In genomic region chr7:264541-265191, GRCh38 we compare ENCODE assay signal across 15 cellular contexts. TPM values are rescaled to one million over a fixed set of nuclear protein-coding genes. Genes with fewer than 3 reads are reported as not detected.
DNase-seq lines count a peak whose midpoint lies in the region; ATAC-seq and TF ChIP-seq lines count a peak whose summit lies in the region.
"Had no signal": no experiment of that assay in that cellular context is flagged by ENCODE, and none has a peak within 500 bp of the region (broad histone marks: within the 10 kb centered on the region; RNA-seq: fewer than 3 reads in every experiment).

No MANE protein-coding gene starts in this region.

- H3K4me1 ChIP-seq in HEK293 (ENCODE audit: control insufficient read depth, insufficient read depth, low read length) (no peaks in the 10 kb centered on the region), lower lobe of right lung (peaks cover 6% of the 10 kb centered on the region)

- CTCF ChIA-PET in HEK293 (lab: Yijun Ruan, JAX): interaction anchor here (0.5 to 2.0 kb wide), 6 partner anchors 10 to 574 kb away, joined by 3 to 12 read pairs (median 4); no protein-coding TSS in a partner anchor

- H3K9me3 Mint-ChIP-seq in osteocyte (ENCODE audit: unreplicated experiment): no peaks in the 10 kb centered on the region
- H3K9me3 Mint-ChIP-seq: type B pancreatic cell had no signal

- H3K4me1 Mint-ChIP-seq in osteocyte (ENCODE audit: unreplicated experiment): no peaks in the 10 kb centered on the region

- peaks cover 25% of the 10 kb centered on the region for H3K36me3 Mint-ChIP-seq in osteocyte (ENCODE audit: unreplicated experiment)
- H3K36me3 Mint-ChIP-seq: activated naive CD8-positive, alpha-beta T cell; type B pancreatic cell had no signal

- DNase-seq in COLO668 (lab: John Stamatoyannopoulos, UW; ENCODE audit: unreplicated experiment) (peak; percentile 20), WERI-Rb-1 (peak; percentile 5), lower lobe of right lung (peak; percentile 49), osteocyte (ENCODE audit: extremely low spot score, unreplicated experiment) (no peak), activated gamma-delta T cell (lab: John Stamatoyannopoulos, UW) (no peak), inferior parietal cortex (ENCODE audit: extremely low spot score) (no peak)
- DNase-seq: activated CD4-positive, alpha-beta T cell treated with anti-CD3 and anti-CD28 coated beads, Interleukin-2, amount 50 U/mL, for 4 hours; dermis blood vessel endothelial cell; retina had no signal

- no peak overlapping the region for H3K27ac ChIP-seq in HEK293 (ENCODE audit: extremely low read depth, low read depth, low read length)
- H3K27ac ChIP-seq in WERI-Rb-1: no peak overlapping the region
- peak overlapping the region; percentile 64 for H3K27ac ChIP-seq in lower lobe of right lung

- H3K9me3 ChIP-seq in HEK293 (ENCODE audit: control insufficient read depth, insufficient read depth, low read depth, low read length) (no peaks in the 10 kb centered on the region), WERI-Rb-1 (ENCODE audit: severe bottlenecking) (peaks cover 25% of the 10 kb centered on the region), lower lobe of right lung (no peaks in the 10 kb centered on the region)

- H3K36me3 ChIP-seq in HEK293 (ENCODE audit: control insufficient read depth in 2 of 2, insufficient read depth in 1 of 2, low read length in 2 of 2): peaks cover 0 to 8% of the 10 kb centered on the region in 2 experiments; a peak in 1 of 3 replicates
- H3K36me3 ChIP-seq in WERI-Rb-1: peaks cover 15% of the 10 kb centered on the region
- peaks cover 17% of the 10 kb centered on the region for H3K36me3 ChIP-seq in lower lobe of right lung

- TF ChIP-seq CTCF in HEK293 (tag by site-specific recombination; IDR thresholded peaks at IDR 0.05): no peak
- TF ChIP-seq CTCF in WERI-Rb-1 (IDR thresholded peaks at IDR 0.05; ENCODE audit: low read depth, low read length): no peak
- TF ChIP-seq CTCF in lower lobe of right lung (IDR thresholded peaks at IDR 0.05): no peak
- no peak for TF ChIP-seq CTCF in osteocyte (IDR thresholded peaks at IDR 0.05)

- H3K27me3 ChIP-seq in WERI-Rb-1 (ENCODE audit: insufficient read depth, low read depth, severe bottlenecking): peaks cover 12% of the 10 kb centered on the region
- no peaks in the 10 kb centered on the region for H3K27me3 ChIP-seq in lower lobe of right lung (ENCODE audit: low read depth)

- no peak overlapping the region for H3K4me3 ChIP-seq in HEK293 (ENCODE audit: low read depth, low read length)
- no peak overlapping the region for H3K4me3 ChIP-seq in WERI-Rb-1 (ENCODE audit: low read depth, low read length)
- H3K4me3 ChIP-seq in lower lobe of right lung: no peak overlapping the region

- ATAC-seq in lower lobe of right lung: peak; percentile 64 to 90

- H3K27me3 Mint-ChIP-seq in osteocyte (ENCODE audit: unreplicated experiment): no peaks in the 10 kb centered on the region
- H3K27me3 Mint-ChIP-seq: activated naive CD8-positive, alpha-beta T cell had no signal

- POLR2A ChIA-PET in HEK293 (lab: Yijun Ruan, JAX): no interaction called here

- intact Hi-C loops in lower lobe of right lung (cut with DNase I): no loop called here

- H3K4me3 Mint-ChIP-seq in osteocyte (ENCODE audit: unreplicated experiment): no peak overlapping the region
- H3K4me3 Mint-ChIP-seq: activated naive CD8-positive, alpha-beta T cell; type B pancreatic cell had no signal

- no peak overlapping the region for H3K27ac Mint-ChIP-seq in osteocyte (ENCODE audit: unreplicated experiment)
- H3K27ac Mint-ChIP-seq: activated naive CD8-positive, alpha-beta T cell; type B pancreatic cell had no signal

TF ChIP-seq in HEK293, 187 proteins besides CTCF, POLR2A, EP300 and RAD21:
- TF ChIP-seq ZNF473 (tag by site-specific recombination; IDR thresholded peaks at IDR 0.05) (no peak), KLF17 (tag by site-specific recombination; IDR thresholded peaks at IDR 0.05) (0 out of 2 replicates have a peak, but pooled peaks have one; percentile 29)

RNA-seq across cellular contexts. Expression of gene FOXL3, which starts 25.3 kb away (rescaled TPM):
- not detected for total RNA-seq in lower lobe of right lung
- total RNA-seq in osteocyte: not detected in 2 replicates
- total RNA-seq: dermis blood vessel endothelial cell, HT1080, mesenteric fat pad, NCI-H460 had no signal

Comparison
In these comparisons a context has a peak if more than half of its experiments do, and no peak if none do; other contexts are left out.
1. DNase-seq: peak in COLO668 (single experiment), WERI-Rb-1 (single experiment) and lower lobe of right lung (single experiment); none in osteocyte (single experiment), activated gamma-delta T cell (single experiment) and inferior parietal cortex (single experiment).